Comparison of ENCODE assay signal across 8 cellular contexts in the genomic region with DNA sequence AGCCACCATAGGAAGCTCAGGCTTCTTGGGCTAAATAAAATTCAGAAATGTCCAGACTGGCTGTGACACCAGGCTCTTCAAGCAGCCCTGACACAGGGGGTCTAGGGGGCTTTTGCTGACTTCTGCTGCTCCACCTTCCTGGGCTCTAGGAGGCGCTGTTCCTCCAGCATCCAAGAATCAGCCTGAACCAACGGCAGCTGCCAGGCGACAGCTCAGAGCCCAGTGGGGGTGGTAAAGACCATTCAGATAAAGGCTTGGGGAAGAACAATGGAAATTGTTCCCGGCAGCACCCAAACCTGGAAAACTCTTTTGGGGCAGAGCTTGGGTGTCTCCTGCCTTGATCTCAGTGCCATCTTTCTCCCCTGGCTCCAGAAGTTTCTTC. TPM values are rescaled to one million over a fixed set of nuclear protein-coding genes. Genes with fewer than 3 reads are reported as not detected.
DNase-seq lines count a peak whose midpoint lies in the region; ATAC-seq lines count a peak whose summit lies in the region.

No MANE protein-coding gene starts in this region.

- H3K9me3 ChIP-seq in SJCRH30 (replicated peaks) (no peaks in the 10 kb centered on the region), iPS-20b (ENCODE audit: insufficient read depth, low read depth, low read length) (no peaks in the 10 kb centered on the region)

- DNase-seq in NCI-H526 (lab: John Stamatoyannopoulos, UW): peak; percentile 20 to 62
- DNase-seq in NCI-H526 treated with DMSO at 0.1 percent for 48 hours (lab: John Stamatoyannopoulos, UW): no peak
- DNase-seq in SJCRH30: peak; percentile 69 to 80
- peak; percentile 54 for DNase-seq in activated naive CD8-positive, alpha-beta T cell treated with anti-CD3 and anti-CD28 coated beads, Interleukin-2, amount 50 U/mL, for 16 hours (ENCODE audit: low read depth, low spot score)
- peak; percentile 52 to 56 for DNase-seq in stimulated activated CD8-positive, alpha-beta memory T cell treated with anti-CD3 and anti-CD28 coated beads, Interleukin-15, amount 100 ng/mL, for 48 hours (ENCODE audit: low read depth in 2 of 2)
- no peak for DNase-seq in DMS114 treated with DMSO at 0.1 percent for 48 hours (lab: John Stamatoyannopoulos, UW; ENCODE audit: unreplicated experiment)

- no peak overlapping the region for H3K4me3 ChIP-seq in SJCRH30
- H3K4me3 ChIP-seq in iPS-20b (ENCODE audit: low read length): 0 out of 2 replicates have a peak overlapping the region, but pooled peaks have one; percentile 12

- H3K4me1 ChIP-seq in SJCRH30 (peaks cover 4% of the 10 kb centered on the region; the same call in 1 of the 2 replicates), iPS-20b (ENCODE audit: insufficient read depth, low read length) (peaks cover 4% of the 10 kb centered on the region; the same call in 1 of the 2 replicates)

- H3K27me3 ChIP-seq in SJCRH30 (no peaks in the 10 kb centered on the region), iPS-20b (ENCODE audit: insufficient read depth, low read length) (no peaks in the 10 kb centered on the region)

- H3K9ac ChIP-seq in iPS-20b (ENCODE audit: low read depth, low read length): no peak overlapping the region

- H3K36me3 ChIP-seq in SJCRH30: no peaks in the 10 kb centered on the region
- H3K36me3 ChIP-seq in iPS-20b (ENCODE audit: insufficient read depth, low read depth, low read length): no peaks in the 10 kb centered on the region

- H3K27ac ChIP-seq in SJCRH30 (no peak overlapping the region), iPS-20b (ENCODE audit: low read length) (no peak overlapping the region)

- ATAC-seq in GM18498 (IDR thresholded peaks at IDR 0.05; ENCODE audit: unreplicated experiment): no peak

RNA-seq across cellular contexts. Expression of a gene that starts 21.6 kb away (rescaled TPM):
- 11.7 and 13.4 TPM in 2 replicates for total RNA-seq in SJCRH30 (2014; rRNA removed; shearing (Covaris generic))

RNA-seq across cellular contexts. Expression of a gene that starts 41.8 kb away (rescaled TPM):
- total RNA-seq in SJCRH30 (2014; rRNA removed; shearing (Covaris generic)): 128 and 159 TPM in 2 replicates

Comparison
In these comparisons a context has a peak if more than half of its experiments do, and no peak if none do; other contexts are left out.
1. DNase-seq: peak in NCI-H526 (2 of 2), SJCRH30 (2 of 2), activated naive CD8-positive, alpha-beta T cell treated with anti-CD3 and anti-CD28 coated beads, Interleukin-2, amount 50 U/mL, for 16 hours (single experiment) and stimulated activated CD8-positive, alpha-beta memory T cell treated with anti-CD3 and anti-CD28 coated beads, Interleukin-15, amount 100 ng/mL, for 48 hours (2 of 2); none in NCI-H526 treated with DMSO at 0.1 percent for 48 hours (single experiment) and DMS114 treated with DMSO at 0.1 percent for 48 hours (single experiment).